ENCODE assay signal across 10 cellular contexts in the genomic region with DNA sequence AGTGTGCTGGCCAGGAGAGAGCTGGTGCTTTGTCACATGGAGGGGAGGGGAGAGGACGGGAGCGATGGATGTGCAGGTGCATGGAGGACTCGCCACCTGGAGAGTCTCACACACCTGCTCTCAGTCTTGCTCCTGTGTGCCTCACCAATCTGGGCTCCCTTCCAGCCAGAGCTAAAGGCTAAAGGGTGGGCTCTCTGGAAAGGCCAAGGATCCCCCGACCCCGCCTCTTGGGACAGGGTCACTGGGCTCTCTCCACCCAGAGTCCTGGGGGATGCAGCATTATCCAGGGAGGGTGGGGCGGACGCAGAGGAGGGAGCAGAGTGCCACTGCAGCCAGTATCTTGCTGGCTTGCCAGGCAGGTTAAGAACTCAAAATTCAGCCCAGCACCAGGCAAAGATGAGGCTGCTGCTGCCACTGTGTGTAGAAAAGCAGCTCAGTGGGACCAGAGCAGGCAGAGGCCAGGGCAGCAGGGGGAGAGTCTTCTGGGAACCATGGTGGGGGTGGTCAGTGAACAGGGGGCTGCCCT. TPM values are rescaled to one million over a fixed set of nuclear protein-coding genes. Genes with fewer than 3 reads are reported as not detected.
DNase-seq lines count a peak whose midpoint lies in the region; ATAC-seq and TF ChIP-seq lines count a peak whose summit lies in the region.
"Had no signal": no experiment of that assay in that cellular context is flagged by ENCODE, and none has a peak within 500 bp of the region (broad histone marks: within the 10 kb centered on the region; RNA-seq: fewer than 3 reads in every experiment).

No MANE protein-coding gene starts in this region.

- no peak overlapping the region for H3K4me3 Mint-ChIP-seq in CD4-positive, alpha-beta T cell
- H3K4me3 Mint-ChIP-seq: natural killer cell treated with Interleukin-12 subunit alpha and Interleukin-12 subunit beta and Interleukin-15 and Interleukin-18, amount 100 ng/mL, for 72 hours had no signal

- no peaks in the 10 kb centered on the region for H3K27me3 Mint-ChIP-seq in CD4-positive, alpha-beta T cell
- H3K27me3 Mint-ChIP-seq: natural killer cell treated with Interleukin-12 subunit alpha and Interleukin-12 subunit beta and Interleukin-15 and Interleukin-18, amount 100 ng/mL, for 72 hours had no signal

- no peak overlapping the region for H3K4me3 ChIP-seq in H7 (ENCODE audit: insufficient read depth, low read depth, low read length)
- no peak overlapping the region for H3K4me3 ChIP-seq in spleen
- H3K4me3 ChIP-seq: BLaER1 had no signal

- no peak overlapping the region for H3K27ac ChIP-seq in CD4-positive, alpha-beta T cell (ENCODE audit: low read depth, low read length)
- no peak overlapping the region for H3K27ac ChIP-seq in spleen
- H3K27ac ChIP-seq: BLaER1 had no signal

- CTCF ChIA-PET in CD4-positive, alpha-beta T cell (lab: Charles Lee): no interaction called here

- peak overlapping the region; percentile 20 for H3K27ac Mint-ChIP-seq in CD4-positive, alpha-beta T cell

- peaks cover 29% of the 10 kb centered on the region for H3K4me1 Mint-ChIP-seq in CD4-positive, alpha-beta T cell (ENCODE audit: low read depth)

- H3K9me3 Mint-ChIP-seq in CD4-positive, alpha-beta T cell: no peaks in the 10 kb centered on the region
- H3K9me3 Mint-ChIP-seq: natural killer cell treated with Interleukin-12 subunit alpha and Interleukin-12 subunit beta and Interleukin-15 and Interleukin-18, amount 100 ng/mL, for 72 hours had no signal

- H3K27me3 ChIP-seq in CD4-positive, alpha-beta T cell (ENCODE audit: control insufficient read depth, insufficient read depth, low read length): no peaks in the 10 kb centered on the region
- H3K27me3 ChIP-seq in H7 (ENCODE audit: control insufficient read depth, insufficient read depth, low read length) (peaks cover 1% of the 10 kb centered on the region; the same call in 1 of the 2 replicates), spleen (replicated peaks in 1 of 7) (no peaks in the 10 kb centered on the region)
- H3K27me3 ChIP-seq: BLaER1 had no signal

- H3K9me3 ChIP-seq in CD4-positive, alpha-beta T cell (ENCODE audit: control insufficient read depth, low read length): no peaks in the 10 kb centered on the region
- no peaks in the 10 kb centered on the region for H3K9me3 ChIP-seq in spleen
- H3K9me3 ChIP-seq: BLaER1 had no signal

- peaks cover 4 to 42% (median 14%) of the 10 kb centered on the region in 6 donors for H3K4me1 ChIP-seq in spleen

- no peak for TF ChIP-seq CTCF in CD4-positive, alpha-beta T cell (IDR thresholded peaks at IDR 0.05)
- TF ChIP-seq CTCF in spleen (IDR thresholded peaks at IDR 0.05 in 8 of 11, conservative IDR thresholded peaks at IDR 0.05 in 3 of 11): no peak

- TF ChIP-seq POLR2A in spleen (IDR thresholded peaks at IDR 0.05): no peak

- peaks cover 12% of the 10 kb centered on the region for H3K36me3 Mint-ChIP-seq in CD4-positive, alpha-beta T cell (ENCODE audit: low read depth)
- H3K36me3 Mint-ChIP-seq: natural killer cell treated with Interleukin-12 subunit alpha and Interleukin-12 subunit beta and Interleukin-15 and Interleukin-18, amount 100 ng/mL, for 72 hours had no signal

- peak in 1 of 10 experiments; percentile 25 for DNase-seq in CD4-positive, alpha-beta T cell
- peak; percentile 58 for DNase-seq in H7
- peak; percentile 81 for DNase-seq in NCI-H345 treated with DMSO at 0.1 percent for 48 hours (lab: John Stamatoyannopoulos, UW; ENCODE audit: unreplicated experiment)
- DNase-seq in left lobe of liver (ENCODE audit: low spot score): peak; percentile 42
- DNase-seq in spleen: no peak
- DNase-seq in SW 1271 (lab: John Stamatoyannopoulos, UW): no peak
- DNase-seq in AG20443 (ENCODE audit: low spot score): no peak

- POLR2A ChIA-PET in CD4-positive, alpha-beta T cell (lab: Charles Lee): no interaction called here

- ATAC-seq in CD4-positive, alpha-beta T cell (ENCODE audit: poor library complexity): no peak
- ATAC-seq in left lobe of liver (no peak), HG02981 (IDR thresholded peaks at IDR 0.05; ENCODE audit: unreplicated experiment) (no peak)

- WGBS in spleen, 5 donors: 88 to 94% (median 92%) methylated on average over 7 of the region's 7 CpGs

- intact Hi-C loops in CD4-positive, alpha-beta T cell (cut with DNase I, micrococcal nuclease): no loop called here
- intact Hi-C loops in spleen (cut with DNase I; ENCODE audit: low total_unique reads): no loop called here

- H3K36me3 ChIP-seq in H7 (replicated peaks; ENCODE audit: control insufficient read depth, insufficient read depth, low read length) (no peaks in the 10 kb centered on the region), spleen (no peaks in the 10 kb centered on the region)
- H3K36me3 ChIP-seq: BLaER1 had no signal

RNA-seq across cellular contexts. Expression of a gene that starts 5.4 kb away (rescaled TPM):
- 100 to 1,000 TPM in 1 of 2 experiments, 10 to 100 TPM in 1; 99.4 to 104 TPM for total RNA-seq in CD4-positive, alpha-beta T cell
- total RNA-seq in H7 (2014; rRNA removed; shearing (Covaris generic)): 30.7 and 41.3 TPM in 2 replicates
- 26.3 TPM for total RNA-seq in left lobe of liver
- total RNA-seq in spleen: 100 to 1,000 TPM in 5 of 7 donors, 10 to 100 TPM in 2; 90.2 to 171 (median 103) TPM
- 10 to 100 TPM; 26.4 to 34.7 (median 26.4) TPM for polyA plus RNA-seq in spleen

RNA-seq across cellular contexts. Expression of a gene that starts 6.7 kb away (rescaled TPM):
- 100 to 1,000 TPM; 141 to 150 TPM for total RNA-seq in CD4-positive, alpha-beta T cell
- total RNA-seq in H7 (2014; rRNA removed; shearing (Covaris generic)): 9.4 and 13.2 TPM in 2 replicates
- total RNA-seq in left lobe of liver: 10.2 TPM
- total RNA-seq in spleen: 100 to 1,000 TPM in 1 of 7 donors, 10 to 100 TPM in 6; 63.7 to 131 (median 76.5) TPM
- 10 to 100 TPM; 22.7 to 42.3 (median 28.4) TPM for polyA plus RNA-seq in spleen

Comparison
In these comparisons a context has a peak if more than half of its experiments do, and no peak if none do; other contexts are left out.
1. DNase-seq: peak in H7 (single experiment), NCI-H345 treated with DMSO at 0.1 percent for 48 hours (single experiment) and left lobe of liver (single experiment); none in spleen (single experiment), SW 1271 (0 of 2) and AG20443 (single experiment).